1 cellular context compared by ENCODE assay signal in the genomic region with DNA sequence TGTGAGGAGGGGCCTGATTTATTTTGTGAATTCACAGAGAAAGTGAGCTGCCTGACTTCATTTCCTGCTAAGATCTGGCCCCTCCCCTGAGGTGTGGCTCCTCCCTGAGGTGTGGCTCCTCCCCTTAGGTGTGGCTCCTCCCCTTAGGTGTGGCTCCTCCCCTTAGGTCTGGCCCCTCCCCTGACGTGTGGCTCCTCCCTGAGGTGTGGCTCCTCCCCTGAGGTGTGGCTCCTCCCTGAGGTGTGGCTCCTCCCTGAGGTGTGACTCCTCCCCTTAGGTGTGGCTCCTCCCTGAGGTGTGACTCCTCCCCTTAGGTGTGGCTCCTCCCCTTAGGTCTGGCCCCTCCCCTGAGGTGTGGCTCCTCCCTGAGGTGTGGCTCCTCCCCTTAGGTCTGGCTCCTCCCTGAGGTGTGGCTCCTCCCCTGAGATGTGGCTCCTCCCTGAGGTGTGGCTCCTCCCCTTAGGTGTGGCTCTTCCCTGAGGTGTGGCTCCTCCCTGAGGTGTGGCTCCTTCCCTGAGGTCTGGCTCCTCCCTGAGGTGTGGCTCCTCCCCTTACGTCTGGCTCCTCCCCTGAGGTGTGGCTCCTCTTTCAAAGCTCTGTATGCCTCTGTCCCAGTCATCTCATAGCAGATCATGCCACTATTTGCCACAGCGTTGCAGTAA.
TF ChIP-seq lines count a peak whose summit lies in the region.

No MANE protein-coding gene starts in this region.

TF ChIP-seq in H1, 55 proteins besides CTCF, POLR2A, EP300 and RAD21:
- TF ChIP-seq RBBP5 (IDR thresholded peaks at IDR 0.05; ENCODE audit: borderline replicate concordance, low read depth, low read length) (no peak), SP4 (IDR thresholded peaks at IDR 0.05; ENCODE audit: low read length) (peak; percentile 78; the same call in 1 of the 2 replicates)
